In genomic region chr19:10183926-10184325, GRCh38 we compare ENCODE assay signal across 14 cellular contexts. TPM values are rescaled to one million over a fixed set of nuclear protein-coding genes. Genes with fewer than 3 reads are reported as not detected.
DNase-seq lines count a peak whose midpoint lies in the region; ATAC-seq and TF ChIP-seq lines count a peak whose summit lies in the region.
"Had no signal": no experiment of that assay in that cellular context is flagged by ENCODE, and none has a peak within 500 bp of the region (broad histone marks: within the 10 kb centered on the region; RNA-seq: fewer than 3 reads in every experiment).

No MANE protein-coding gene starts in this region.

- peaks cover 28% of the 10 kb centered on the region for H3K4me1 ChIP-seq in OCI-LY7 (ENCODE audit: insufficient read depth, low read length, poor library complexity, severe bottlenecking)
- H3K4me1 ChIP-seq: colonic mucosa, foreskin keratinocyte had no signal

- peaks cover 97% of the 10 kb centered on the region for H3K79me2 ChIP-seq in OCI-LY7 (ENCODE audit: insufficient read depth, low read depth, low read length)

- peaks cover 3% of the 10 kb centered on the region for H3K36me3 Mint-ChIP-seq in activated naive CD4-positive, alpha-beta T cell treated with anti-CD3 and anti-CD28 coated beads, Interleukin-2, amount 50 U/mL, for 24 hours
- H3K36me3 Mint-ChIP-seq in central memory CD8-positive, alpha-beta T cell (ENCODE audit: insufficient read depth) = peaks cover 43% of the 10 kb centered on the region
- peaks cover 93% of the 10 kb centered on the region for H3K36me3 Mint-ChIP-seq in stimulated activated effector memory CD8-positive, alpha-beta T cell treated with anti-CD3 and anti-CD28 coated beads, Interleukin-12 subunit alpha, Interleukin-12 subunit beta, amount 100 ng/mL, for 72 hours
- peaks cover 4% of the 10 kb centered on the region for H3K36me3 Mint-ChIP-seq in chondrocyte (ENCODE audit: low read depth)

- peaks cover 33% of the 10 kb centered on the region for H3K4me1 Mint-ChIP-seq in activated naive CD4-positive, alpha-beta T cell treated with anti-CD3 and anti-CD28 coated beads, Interleukin-2, amount 50 U/mL, for 24 hours
- peaks cover 29% of the 10 kb centered on the region for H3K4me1 Mint-ChIP-seq in central memory CD8-positive, alpha-beta T cell
- H3K4me1 Mint-ChIP-seq in stimulated activated effector memory CD8-positive, alpha-beta T cell treated with anti-CD3 and anti-CD28 coated beads, Interleukin-12 subunit alpha, Interleukin-12 subunit beta, amount 100 ng/mL, for 72 hours = peaks cover 28% of the 10 kb centered on the region
- peaks cover 6% of the 10 kb centered on the region for H3K4me1 Mint-ChIP-seq in chondrocyte (ENCODE audit: low read depth)

- H2AFZ ChIP-seq in OCI-LY7 (ENCODE audit: low read length) = no peak overlapping the region

- no peak overlapping the region for H3K4me2 ChIP-seq in OCI-LY7 (ENCODE audit: low read length)

- BruUV-seq in OCI-LY7 (replicated peaks; lab: Mats Ljungman, UMichigan) = no TSS peak

- no peak overlapping the region for H3K4me3 ChIP-seq in OCI-LY7 (ENCODE audit: low read depth, low read length, poor library complexity, severe bottlenecking)
- H3K4me3 ChIP-seq: colonic mucosa had no signal

- no peaks in the 10 kb centered on the region for H3K27me3 Mint-ChIP-seq in activated naive CD4-positive, alpha-beta T cell treated with anti-CD3 and anti-CD28 coated beads, Interleukin-2, amount 50 U/mL, for 24 hours
- H3K27me3 Mint-ChIP-seq in central memory CD8-positive, alpha-beta T cell = no peaks in the 10 kb centered on the region
- no peaks in the 10 kb centered on the region for H3K27me3 Mint-ChIP-seq in chondrocyte (ENCODE audit: low read depth)

- POLR2A ChIA-PET in OCI-LY7 (lab: Charles Lee) = no interaction called here

- H3K27ac Mint-ChIP-seq in activated naive CD4-positive, alpha-beta T cell treated with anti-CD3 and anti-CD28 coated beads, Interleukin-2, amount 50 U/mL, for 24 hours = peak overlapping the region; percentile 46
- peak overlapping the region; percentile 91 for H3K27ac Mint-ChIP-seq in central memory CD8-positive, alpha-beta T cell (ENCODE audit: low read depth)
- peak overlapping the region; percentile 74 for H3K27ac Mint-ChIP-seq in stimulated activated effector memory CD8-positive, alpha-beta T cell treated with anti-CD3 and anti-CD28 coated beads, Interleukin-12 subunit alpha, Interleukin-12 subunit beta, amount 100 ng/mL, for 72 hours
- H3K27ac Mint-ChIP-seq in chondrocyte (ENCODE audit: unreplicated experiment) = no peak overlapping the region

- intact Hi-C loops in OCI-LY7 (cut with micrococcal nuclease; ENCODE audit: unreplicated experiment) = no loop called here

- H3K9me3 Mint-ChIP-seq in activated naive CD4-positive, alpha-beta T cell treated with anti-CD3 and anti-CD28 coated beads, Interleukin-2, amount 50 U/mL, for 24 hours = no peaks in the 10 kb centered on the region
- no peaks in the 10 kb centered on the region for H3K9me3 Mint-ChIP-seq in central memory CD8-positive, alpha-beta T cell
- H3K9me3 Mint-ChIP-seq in stimulated activated effector memory CD8-positive, alpha-beta T cell treated with anti-CD3 and anti-CD28 coated beads, Interleukin-12 subunit alpha, Interleukin-12 subunit beta, amount 100 ng/mL, for 72 hours = no peaks in the 10 kb centered on the region
- H3K9me3 Mint-ChIP-seq in chondrocyte (ENCODE audit: low read depth) = no peaks in the 10 kb centered on the region

- no peaks in the 10 kb centered on the region for H3K9me2 ChIP-seq in OCI-LY7 (ENCODE audit: insufficient read depth, low read length)

- CTCF ChIA-PET in OCI-LY7 (lab: Charles Lee; ENCODE audit: unreplicated experiment) = no interaction called here

- TF ChIP-seq CTCF in OCI-LY7 (conservative IDR thresholded peaks at IDR 0.05; ENCODE audit: low read length) (no peak), chondrocyte (IDR thresholded peaks at IDR 0.05) (no peak)

- DNase-seq in activated naive CD4-positive, alpha-beta T cell (lab: John Stamatoyannopoulos, UW) = no peak
- DNase-seq in OCI-LY7 (ENCODE audit: low spot score) = no peak
- no peak for DNase-seq in central memory CD8-positive, alpha-beta T cell (ENCODE audit: low spot score in 2 of 2)
- DNase-seq in stimulated activated effector memory CD8-positive, alpha-beta T cell treated with anti-CD3 and anti-CD28 coated beads, Interleukin-12 subunit alpha, Interleukin-12 subunit beta, amount 100 ng/mL, for 72 hours (ENCODE audit: low spot score in 2 of 2) = no peak
- no peak for DNase-seq in NCI-H2171 treated with DMSO at 0.1 percent for 48 hours (lab: John Stamatoyannopoulos, UW)
- no peak for DNase-seq in chondrocyte (ENCODE audit: low spot score)
- DNase-seq: activated effector memory CD4-positive, alpha-beta T cell treated with anti-CD3 and anti-CD28 coated beads, Interleukin-2, amount 50 U/mL, for 16 hours; colonic mucosa; foreskin keratinocyte; NCI-H146; stimulated activated CD4-positive, alpha-beta T cell treated with anti-CD3 and anti-CD28 coated beads, Interleukin-15, amount 100 ng/mL, for 24 hours; stimulated activated naive CD4-positive, alpha-beta T cell treated with Interleukin-2 at 50 U/mL for 16 hours had no signal

- no peak overlapping the region for H3K4me3 Mint-ChIP-seq in activated naive CD4-positive, alpha-beta T cell treated with anti-CD3 and anti-CD28 coated beads, Interleukin-2, amount 50 U/mL, for 24 hours
- no peak overlapping the region for H3K4me3 Mint-ChIP-seq in central memory CD8-positive, alpha-beta T cell
- H3K4me3 Mint-ChIP-seq in stimulated activated effector memory CD8-positive, alpha-beta T cell treated with anti-CD3 and anti-CD28 coated beads, Interleukin-12 subunit alpha, Interleukin-12 subunit beta, amount 100 ng/mL, for 72 hours = no peak overlapping the region
- H3K4me3 Mint-ChIP-seq in chondrocyte (ENCODE audit: unreplicated experiment) = no peak overlapping the region

- peaks cover 37% of the 10 kb centered on the region for H4K20me1 ChIP-seq in OCI-LY7 (ENCODE audit: insufficient read depth, low read length)

- ATAC-seq in central memory CD8-positive, alpha-beta T cell (replicated peaks; ENCODE audit: extremely low read depth, poor library complexity, severe bottlenecking) = no peak
- no peak for ATAC-seq in stimulated activated effector memory CD8-positive, alpha-beta T cell treated with anti-CD3 and anti-CD28 coated beads, Interleukin-12 subunit alpha, Interleukin-12 subunit beta, amount 100 ng/mL, for 72 hours
- ATAC-seq in esophagus mucosa = no peak

- no peaks in the 10 kb centered on the region for H3K9me3 ChIP-seq in OCI-LY7 (ENCODE audit: low read length)
- H3K9me3 ChIP-seq: colonic mucosa had no signal

- peaks cover 95% of the 10 kb centered on the region for H3K36me3 ChIP-seq in OCI-LY7 (ENCODE audit: insufficient read depth, low read length)

- peak overlapping the region; percentile 25 for H3K27ac ChIP-seq in OCI-LY7 (ENCODE audit: low read depth, low read length, poor library complexity, severe bottlenecking)
- H3K27ac ChIP-seq: colonic mucosa, foreskin keratinocyte had no signal

RNA-seq across cellular contexts. Expression of gene DNMT1, which starts 10.8 kb away (rescaled TPM):
- total RNA-seq in OCI-LY7 (2014; rRNA removed; shearing (Covaris generic)) = 329 and 365 TPM in 2 replicates
- total RNA-seq in OCI-LY7 (2022) (680 and 699 TPM in 2 replicates), chondrocyte (46.1 to 90.2 TPM (median 47.8 TPM) in 3 replicates), esophagus mucosa (63.7 TPM)

RNA-seq across cellular contexts. Expression of gene S1PR2, which starts 47.2 kb away (rescaled TPM):
- total RNA-seq in OCI-LY7 (2014; rRNA removed; shearing (Covaris generic)) = 27.0 and 27.8 TPM in 2 replicates
- total RNA-seq in OCI-LY7 (2022) (51.6 and 64.5 TPM in 2 replicates), chondrocyte (4.7 to 13.4 TPM (median 12.0 TPM) in 3 replicates), esophagus mucosa (2.5 TPM)
